8 cellular contexts compared by ENCODE assay signal in the genomic region with DNA sequence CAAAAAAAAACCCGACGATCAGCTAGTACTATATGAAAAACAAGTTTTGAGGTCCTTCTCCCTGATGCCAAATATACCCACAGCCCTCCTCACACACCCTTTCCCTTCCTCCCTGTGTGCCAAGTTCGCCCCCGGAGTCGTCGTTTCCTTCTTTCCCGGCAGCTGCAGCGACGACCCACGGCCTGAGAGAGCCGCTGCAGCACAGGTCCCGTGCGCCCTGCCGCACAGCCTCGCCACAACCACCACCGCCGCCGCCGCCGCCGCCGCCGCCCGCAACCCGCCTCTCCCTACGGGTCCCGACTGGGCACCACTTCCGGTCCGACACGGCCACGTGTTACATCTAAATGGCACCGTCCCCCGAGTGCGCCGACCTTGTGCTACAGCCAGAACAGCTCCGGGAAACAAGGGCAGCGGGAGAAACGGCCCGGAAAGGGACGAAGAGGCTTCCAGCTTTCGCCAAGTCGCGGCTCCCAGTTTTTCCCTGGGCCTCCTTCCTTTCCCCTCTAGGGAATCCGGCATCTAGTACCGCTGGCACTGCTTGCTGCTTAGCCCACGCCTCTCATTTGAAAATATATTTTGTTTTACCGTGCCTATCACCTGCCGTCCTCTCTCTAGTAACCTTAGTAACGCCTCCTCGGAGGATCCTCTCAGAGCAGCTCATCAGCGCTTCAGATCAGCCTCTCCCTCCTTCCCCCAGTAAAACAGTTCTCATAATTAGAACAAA. TPM values are rescaled to one million over a fixed set of nuclear protein-coding genes. Genes with fewer than 3 reads are reported as not detected.
DNase-seq lines count a peak whose midpoint lies in the region; ATAC-seq and TF ChIP-seq lines count a peak whose summit lies in the region.

A gene with protein sequence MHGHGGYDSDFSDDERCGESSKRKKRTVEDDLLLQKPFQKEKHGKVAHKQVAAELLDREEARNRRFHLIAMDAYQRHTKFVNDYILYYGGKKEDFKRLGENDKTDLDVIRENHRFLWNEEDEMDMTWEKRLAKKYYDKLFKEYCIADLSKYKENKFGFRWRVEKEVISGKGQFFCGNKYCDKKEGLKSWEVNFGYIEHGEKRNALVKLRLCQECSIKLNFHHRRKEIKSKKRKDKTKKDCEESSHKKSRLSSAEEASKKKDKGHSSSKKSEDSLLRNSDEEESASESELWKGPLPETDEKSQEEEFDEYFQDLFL (minus strand): TSS at position 315 of the 724 bp plus-strand sequence. CDS start 2,486 bp downstream, outside the sequence.

- H3K36me3 ChIP-seq in kidney epithelial cell (ENCODE audit: control insufficient read depth, insufficient read depth, low read length): no peaks in the 10 kb centered on the region

- TF ChIP-seq CTCF in kidney epithelial cell (IDR thresholded peaks at IDR 0.05; ENCODE audit: insufficient read depth, low read length, poor library complexity, severe bottlenecking): peak; percentile 43

- ATAC-seq in GM19023 (IDR thresholded peaks at IDR 0.05; ENCODE audit: unreplicated experiment): peak; percentile 83
- ATAC-seq in HG03196 (IDR thresholded peaks at IDR 0.05; ENCODE audit: unreplicated experiment): peak; percentile 80
- peak; percentile 84 to 85 for ATAC-seq in activated CD4-positive, CD25-positive, alpha-beta regulatory T cell treated with anti-CD3 and anti-CD28 coated beads, Interleukin-2, amount 50 U/mL, for 24 hours

- no peaks in the 10 kb centered on the region for H3K27me3 ChIP-seq in kidney epithelial cell (ENCODE audit: control insufficient read depth, insufficient read depth, low read length)

- DNase-seq in AG20443 (ENCODE audit: low spot score) (peak; percentile 95), NCI-H345 (lab: John Stamatoyannopoulos, UW) (peak; percentile 89), cerebellum (ENCODE audit: low spot score) (peak; percentile 82), kidney epithelial cell (ENCODE audit: low read depth) (peak; percentile 37)
- DNase-seq in stimulated activated CD4-positive, alpha-beta T cell treated with anti-CD3 and anti-CD28 coated beads, Interleukin-15, amount 100 ng/mL, for 24 hours: peak; percentile 91

- peak within 1 kb of the TSS; percentile 66 for H3K4me3 ChIP-seq in kidney epithelial cell (ENCODE audit: low read depth, low read length)

RNA-seq across cellular contexts. Expression of the gene that starts here (rescaled TPM):
- total RNA-seq in cerebellum (42.2 TPM), kidney epithelial cell (9.6 and 9.8 TPM in 2 replicates)

Comparison
In these comparisons a context has a peak if more than half of its experiments do, and no peak if none do; other contexts are left out.
1. Peak in every context shown above with its lines: DNase-seq, ATAC-seq and H3K4me3 ChIP-seq.
2. DNase-seq: peak in every context shown above with its lines; median percentile 95 in AG20443; 91 in stimulated activated CD4-positive, alpha-beta T cell treated with anti-CD3 and anti-CD28 coated beads, Interleukin-15, amount 100 ng/mL, for 24 hours; 89 in NCI-H345; 82 in cerebellum; 37 in kidney epithelial cell.